25 cellular contexts compared by ENCODE assay signal in the genomic region with DNA sequence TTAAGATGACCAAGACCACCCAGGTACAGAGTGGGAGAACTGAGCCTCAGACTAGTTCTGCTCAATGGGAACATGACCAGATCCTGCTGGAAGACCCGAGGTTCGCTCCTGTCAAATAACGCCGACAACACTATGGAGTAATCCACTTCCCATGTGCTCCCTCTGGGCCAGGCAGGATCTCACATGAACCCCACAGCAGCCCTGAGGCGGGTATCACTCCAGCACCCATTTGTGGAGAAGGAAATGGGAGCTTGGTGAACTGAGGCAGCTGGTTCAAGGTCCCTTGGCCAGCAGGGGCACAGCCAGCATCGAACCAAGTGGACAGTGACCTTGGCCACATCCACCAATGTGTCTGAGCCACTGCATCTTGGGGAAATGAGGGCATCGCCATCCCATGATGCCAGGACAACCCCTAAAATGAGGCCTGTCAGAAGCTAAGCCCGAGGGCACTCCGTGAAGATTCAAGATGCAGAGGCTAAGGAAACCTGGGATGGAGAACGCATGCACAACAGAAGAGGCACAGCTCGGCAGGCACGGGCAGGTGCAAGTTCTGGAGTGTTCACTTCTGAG.
"Had no signal": no experiment of that assay in that cellular context is flagged by ENCODE, and none has a peak within 500 bp of the region (broad histone marks: within the 10 kb centered on the region; RNA-seq: fewer than 3 reads in every experiment).

No MANE protein-coding gene starts in this region.

- H3K27me3 Mint-ChIP-seq: activated naive CD4-positive, alpha-beta T cell treated with anti-CD3 and anti-CD28 coated beads, Interleukin-2, amount 50 U/mL, for 24 hours had no signal

- H3K4me3 ChIP-seq: breast epithelium, MG63, SJSA1 had no signal

- H3K4me1 ChIP-seq: breast epithelium had no signal

- H3K4me3 Mint-ChIP-seq: activated CD8-positive, alpha-beta T cell treated with anti-CD3 and anti-CD28 coated beads, Interleukin-2, amount 10 ng/mL, durations not matched to agents 7 days and 5 days; activated naive CD4-positive, alpha-beta T cell treated with anti-CD3 and anti-CD28 coated beads, Interleukin-2, amount 50 U/mL, for 24 hours; activated T-helper 1 cell treated with anti-CD3 and anti-CD28 coated beads, Interleukin-12 subunit alpha, Interleukin-12 subunit beta, Interleukin-2, Interleukin-4 antibody, amounts not matched to agents 30 ng/mL and 10 ng/mL and 1 ng/mL, durations not matched to agents 14 hours and 24 hours and 36 hours; WTC11 had no signal

- H3K9me3 Mint-ChIP-seq: activated naive CD4-positive, alpha-beta T cell treated with anti-CD3 and anti-CD28 coated beads, Interleukin-2, amount 50 U/mL, for 24 hours; activated T-helper 1 cell treated with anti-CD3 and anti-CD28 coated beads, Interleukin-12 subunit alpha, Interleukin-12 subunit beta, Interleukin-2, Interleukin-4 antibody, amounts not matched to agents 30 ng/mL and 10 ng/mL and 1 ng/mL, durations not matched to agents 14 hours and 24 hours and 36 hours; WTC11 had no signal

- ATAC-seq: activated CD8-positive, alpha-beta T cell treated with anti-CD3 and anti-CD28 coated beads, Interleukin-2, amount 10 ng/mL, durations not matched to agents 7 days and 5 days; HepG2; PC-3; SK-N-SH treated with all-trans-retinoic acid at 6 μM for 48 hours; WTC11 had no signal

- DNase-seq: activated CD4-positive, alpha-beta T cell treated with anti-CD3 and anti-CD28 coated beads for 48 hours; activated CD4-positive, alpha-beta T cell treated with anti-CD3 and anti-CD28 coated beads, Interleukin-2, amount 50 U/mL, for 4 hours; activated CD4-positive, CD25-positive, alpha-beta regulatory T cell treated with anti-CD3 and anti-CD28 coated beads, Interleukin-2, amount 50 U/mL, for 72 hours; activated CD8-positive, alpha-beta T cell treated with anti-CD3 and anti-CD28 coated beads, Interleukin-2, amount 10 ng/mL, durations not matched to agents 7 days and 5 days; activated effector memory CD4-positive, alpha-beta T cell treated with Interleukin-2 at 50 U/mL for 16 hours; activated naive CD4-positive, alpha-beta T cell; aorta; MG63; MV-4-11; NCI-H1092 treated with DMSO at 0.1 percent for 48 hours; NCI-H1417 treated with DMSO at 0.1 percent for 48 hours; NCI-H1694 treated with DMSO at 0.1 percent for 48 hours; NCI-H2081 treated with DMSO at 0.1 percent for 48 hours; NCI-H446; NCI-H524; PC-3; SHP77; SW 1271 had no signal

- H3K9me3 ChIP-seq: breast epithelium, MG63, SJSA1 had no signal

- H3K27ac ChIP-seq: breast epithelium, SJSA1 had no signal

- H3K36me3 ChIP-seq: breast epithelium had no signal

- H3K27me3 ChIP-seq: breast epithelium, MG63, SJSA1 had no signal
